13 cellular contexts compared by ENCODE assay signal in genomic region chr2:85899849-85900248, GRCh38.
"Had no signal": no experiment of that assay in that cellular context is flagged by ENCODE, and none has a peak within 500 bp of the region (broad histone marks: within the 10 kb centered on the region; RNA-seq: fewer than 3 reads in every experiment).

No MANE protein-coding gene starts in this region.

- H3K9me3 ChIP-seq: adrenal gland had no signal

- H3K9me3 Mint-ChIP-seq: activated T-helper 17 cell treated with anti-CD3 and anti-CD28 coated beads, Interleukin-2, amount 50 U/mL, for 72 hours had no signal

- DNase-seq: activated CD4-positive, alpha-beta T cell treated with anti-CD3 and anti-CD28 coated beads, Interleukin-2, amount 10 ng/mL, durations not matched to agents 7 days and 5 days; activated CD4-positive, CD25-positive, alpha-beta regulatory T cell; activated naive CD4-positive, alpha-beta T cell treated with Interleukin-2 at 50 U/mL for 16 hours; adrenal gland; effector CD4-positive, alpha-beta T cell; foreskin fibroblast; stimulated activated CD4-positive, alpha-beta T cell treated with anti-CD3 and anti-CD28 coated beads, Interleukin-2, amount 100 ng/mL, for 48 hours; stimulated activated naive B cell treated with anti-CD40 and anti-IgM and Interleukin-4, amounts not matched to agents 10 μg/mL and 1 μg/mL and 100 μg/mL, for 72 hours had no signal

- H3K4me3 ChIP-seq: adrenal gland, cardiac muscle cell, lung had no signal

- ATAC-seq: activated T-helper 17 cell treated with anti-CD3 and anti-CD28 coated beads, Interleukin-2, amount 50 U/mL, for 72 hours; stimulated activated naive B cell treated with anti-CD40 and anti-IgM and Interleukin-4, amounts not matched to agents 10 μg/mL and 1 μg/mL and 100 μg/mL, for 72 hours had no signal

- H3K36me3 ChIP-seq: adrenal gland, cardiac muscle cell had no signal

- H3K27me3 ChIP-seq: adrenal gland, cardiac muscle cell had no signal

- H3K27me3 Mint-ChIP-seq: activated T-helper 17 cell treated with anti-CD3 and anti-CD28 coated beads, Interleukin-2, amount 50 U/mL, for 72 hours; stimulated activated naive B cell treated with anti-CD40 and anti-IgM and Interleukin-4, amounts not matched to agents 10 μg/mL and 1 μg/mL and 100 μg/mL, for 72 hours had no signal

- H3K27ac Mint-ChIP-seq: mesothelial cell of epicardium; stimulated activated naive B cell treated with anti-CD40 and anti-IgM and Interleukin-4, amounts not matched to agents 10 μg/mL and 1 μg/mL and 100 μg/mL, for 72 hours had no signal

- H3K4me3 Mint-ChIP-seq: activated CD4-positive, alpha-beta T cell treated with anti-CD3 and anti-CD28 coated beads, Interleukin-2, amount 10 ng/mL, durations not matched to agents 7 days and 5 days; activated T-helper 17 cell treated with anti-CD3 and anti-CD28 coated beads, Interleukin-2, amount 50 U/mL, for 72 hours; mesothelial cell of epicardium; stimulated activated naive B cell treated with anti-CD40 and anti-IgM and Interleukin-4, amounts not matched to agents 10 μg/mL and 1 μg/mL and 100 μg/mL, for 72 hours had no signal

- H3K4me1 ChIP-seq: parathyroid adenoma had no signal

- H3K27ac ChIP-seq: cardiac muscle cell, parathyroid adenoma had no signal
